Comparison of ENCODE assay signal across 12 cellular contexts in genomic region chr11:103903621-103904323, GRCh38.
A peak's percentile ranks its signal among the peaks of the same experiment; 100 is the strongest.
DNase-seq lines count a peak whose midpoint lies in the region; ATAC-seq and TF ChIP-seq lines count a peak whose summit lies in the region.
"Had no signal": no experiment of that assay in that cellular context is flagged by ENCODE, and none has a peak within 500 bp of the region (broad histone marks: within the 10 kb centered on the region; RNA-seq: fewer than 3 reads in every experiment).

No MANE protein-coding gene starts in this region.

- ATAC-seq in GM19438 (IDR thresholded peaks at IDR 0.05; ENCODE audit: low read depth, unreplicated experiment) (peak; percentile 86), HG02943 (IDR thresholded peaks at IDR 0.05; ENCODE audit: low read depth, unreplicated experiment) (peak; percentile 82)

- no peaks in the 10 kb centered on the region for H3K36me3 Mint-ChIP-seq in T-helper 2 cell treated with Interferon-gamma antibody and Interleukin-4, amounts not matched to agents 5 μg/mL and 100 μg/mL, for 36 hours (ENCODE audit: low read depth)
- H3K36me3 Mint-ChIP-seq: CD4-positive, CD25-positive, alpha-beta regulatory T cell had no signal

- H3K9me3 ChIP-seq in MM.1S (replicated peaks; ENCODE audit: insufficient read depth, low read length), result no peaks in the 10 kb centered on the region

- no peaks in the 10 kb centered on the region for H4K20me1 ChIP-seq in MM.1S (ENCODE audit: insufficient read depth, low read length)

- H3K4me3 ChIP-seq in GM12865 (ENCODE audit: low read depth, low read length) (no peak overlapping the region), MM.1S (ENCODE audit: low read length) (peak overlapping the region; percentile 9; the same call in 1 of the 2 replicates), lower leg skin (ENCODE audit: low read depth, poor library complexity, severe bottlenecking) (no peak overlapping the region)
- H3K4me3 ChIP-seq: GM23248 had no signal

- peak overlapping the region; percentile 60 for H3K4me2 ChIP-seq in MM.1S (ENCODE audit: low read depth, low read length)

- H3K27ac Mint-ChIP-seq in T-helper 2 cell treated with Interferon-gamma antibody and Interleukin-4, amounts not matched to agents 5 μg/mL and 100 μg/mL, for 36 hours, result no peak overlapping the region
- H3K27ac Mint-ChIP-seq: CD4-positive, CD25-positive, alpha-beta regulatory T cell had no signal

- no peaks in the 10 kb centered on the region for H3K9me2 ChIP-seq in MM.1S (replicated peaks; ENCODE audit: insufficient read depth, low read length)

- TF ChIP-seq CTCF in GM12865 (IDR thresholded peaks at IDR 0.05; ENCODE audit: insufficient read depth, low read depth, low read length, missing control alignments) (no peak), MM.1S (IDR thresholded peaks at IDR 0.05; ENCODE audit: low read length) (no peak), lower leg skin (IDR thresholded peaks at IDR 0.05) (no peak)

- no peaks in the 10 kb centered on the region for H3K27me3 ChIP-seq in MM.1S (replicated peaks; ENCODE audit: insufficient read depth, low read length)

- peak overlapping the region; percentile 8; the same call in 1 of the 2 replicates for H2AFZ ChIP-seq in MM.1S (ENCODE audit: low read length)
- H2AFZ ChIP-seq: GM23248 had no signal

- H3K27me3 Mint-ChIP-seq in T-helper 2 cell treated with Interferon-gamma antibody and Interleukin-4, amounts not matched to agents 5 μg/mL and 100 μg/mL, for 36 hours (ENCODE audit: low read depth), result no peaks in the 10 kb centered on the region
- H3K27me3 Mint-ChIP-seq: CD4-positive, CD25-positive, alpha-beta regulatory T cell had no signal

- 72 to 79% methylated on average over 2 of the region's 2 CpGs for WGBS in lower leg skin, 2 donors

- no peaks in the 10 kb centered on the region for H3K79me2 ChIP-seq in MM.1S (ENCODE audit: low read length)

- peaks cover 43% of the 10 kb centered on the region for H3K4me1 ChIP-seq in MM.1S (ENCODE audit: low read length)

- DNase-seq in GM12865 (ENCODE audit: low read depth), result peak; percentile 83
- peak; percentile 47 for DNase-seq in MM.1S
- DNase-seq in pons (ENCODE audit: low spot score), result no peak
- DNase-seq in T-helper 2 cell treated with Interferon-gamma antibody and Interleukin-4, amounts not matched to agents 5 μg/mL and 100 μg/mL, for 36 hours (ENCODE audit: low spot score), result no peak
- no peak for DNase-seq in lower leg skin (ENCODE audit: low spot score in 2 of 2)
- DNase-seq in posterior cingulate gyrus, result no peak
- DNase-seq: activated CD4-positive, alpha-beta T cell treated with anti-CD3 and anti-CD28 coated beads, Interleukin-2, amount 50 U/mL, for 48 hours; amniotic stem cell; CD4-positive, CD25-positive, alpha-beta regulatory T cell; GM23248 had no signal

- no peak for TF ChIP-seq POLR2A in lower leg skin (IDR thresholded peaks at IDR 0.05)

- peaks cover 29% of the 10 kb centered on the region for H3F3A ChIP-seq in MM.1S (ENCODE audit: insufficient read depth, low read length)

- intact Hi-C loops in lower leg skin (cut with DNase I; ENCODE audit: low total_unique reads), result no loop called here
- intact Hi-C loops in posterior cingulate gyrus (cut with DNase I), result no loop called here

- H3K9ac ChIP-seq in MM.1S (ENCODE audit: low read length), result no peak overlapping the region; the same call in 1 of the 2 replicates
- H3K9ac ChIP-seq: GM23248 had no signal

- H3K9me3 Mint-ChIP-seq in T-helper 2 cell treated with Interferon-gamma antibody and Interleukin-4, amounts not matched to agents 5 μg/mL and 100 μg/mL, for 36 hours, result no peaks in the 10 kb centered on the region

- H3K36me3 ChIP-seq in MM.1S (replicated peaks; ENCODE audit: insufficient read depth, low read length), result no peaks in the 10 kb centered on the region

- H3K4me1 Mint-ChIP-seq in T-helper 2 cell treated with Interferon-gamma antibody and Interleukin-4, amounts not matched to agents 5 μg/mL and 100 μg/mL, for 36 hours (ENCODE audit: low read depth), result no peaks in the 10 kb centered on the region

- H3K27ac ChIP-seq in MM.1S (ENCODE audit: low read length), result peak overlapping the region; percentile 54; the same call in 1 of the 2 replicates
- H3K27ac ChIP-seq: GM23248 had no signal

- no peak overlapping the region for H3K4me3 Mint-ChIP-seq in T-helper 2 cell treated with Interferon-gamma antibody and Interleukin-4, amounts not matched to agents 5 μg/mL and 100 μg/mL, for 36 hours
- H3K4me3 Mint-ChIP-seq: CD4-positive, CD25-positive, alpha-beta regulatory T cell had no signal

Comparison
In these comparisons a context has a peak if more than half of its experiments do, and no peak if none do; other contexts are left out.
1. DNase-seq: peak in GM12865 (single experiment) and MM.1S (single experiment); none in pons (single experiment), T-helper 2 cell treated with Interferon-gamma antibody and Interleukin-4, amounts not matched to agents 5 μg/mL and 100 μg/mL, for 36 hours (single experiment), lower leg skin (0 of 2) and posterior cingulate gyrus (0 of 10).